In the genomic region with DNA sequence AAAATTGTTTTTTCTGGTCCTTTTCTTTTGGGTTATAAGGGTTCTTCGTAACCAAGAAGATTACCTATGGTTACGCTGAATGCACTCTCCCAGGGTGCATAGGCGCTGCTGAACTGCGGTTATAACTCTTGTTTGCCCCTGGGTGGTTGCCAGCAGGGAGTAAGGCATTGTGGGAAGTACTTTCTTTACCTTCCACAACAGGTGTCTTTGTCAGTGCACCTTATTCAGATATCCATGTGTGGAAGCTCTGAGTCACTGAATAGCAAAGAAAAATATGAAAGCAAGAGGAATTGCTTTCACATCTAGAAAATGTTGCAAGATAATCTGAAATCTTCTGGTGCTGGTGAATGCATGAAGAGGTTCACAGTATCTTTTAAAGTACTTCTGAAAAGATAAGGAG, we compare ENCODE assay signal across 9 cellular contexts.
DNase-seq lines count a peak whose midpoint lies in the region; ATAC-seq, FAIRE-seq and TF ChIP-seq lines count a peak whose summit lies in the region.
"Had no signal": no experiment of that assay in that cellular context is flagged by ENCODE, and none has a peak within 500 bp of the region (broad histone marks: within the 10 kb centered on the region; RNA-seq: fewer than 3 reads in every experiment).

No MANE protein-coding gene starts in this region.

- H3K4me1 Mint-ChIP-seq in CD8-positive, alpha-beta T cell (ENCODE audit: low read depth) = peaks cover 15% of the 10 kb centered on the region

- peak in 3 of 7 experiments; percentile 7 to 39 (median 18) for DNase-seq in CD8-positive, alpha-beta T cell
- DNase-seq in NAMALWA (ENCODE audit: low spot score) = peak; percentile 83
- DNase-seq in iPS-NIHi7 (ENCODE audit: extremely low spot score) = peak; percentile 38
- no peak for DNase-seq in SKM-1 (lab: John Stamatoyannopoulos, UW; ENCODE audit: unreplicated experiment)
- DNase-seq in RCC 7860 (ENCODE audit: low spot score) = no peak
- DNase-seq in anterior cingulate cortex (lab: John Stamatoyannopoulos, UW) = no peak

- no peaks in the 10 kb centered on the region for H3K4me1 ChIP-seq in CD8-positive, alpha-beta T cell (ENCODE audit: insufficient read depth, low read length)

- POLR2A ChIA-PET in CD8-positive, alpha-beta T cell (lab: Charles Lee) = no interaction called here

- intact Hi-C loops in CD8-positive, alpha-beta T cell (cut with DNase I, micrococcal nuclease) = no loop called here

- peak; percentile 42 for ATAC-seq in CD8-positive, alpha-beta T cell
- no peak for ATAC-seq in HG03460 (IDR thresholded peaks at IDR 0.05; ENCODE audit: unreplicated experiment)
- ATAC-seq: Right ventricle myocardium inferior had no signal

- no peaks in the 10 kb centered on the region for H3K9me3 ChIP-seq in CD8-positive, alpha-beta T cell (ENCODE audit: low read length)

- H3K27me3 ChIP-seq in CD8-positive, alpha-beta T cell (ENCODE audit: insufficient read depth, low read length) = no peaks in the 10 kb centered on the region

- TF ChIP-seq CTCF in CD8-positive, alpha-beta T cell (IDR thresholded peaks at IDR 0.05) = no peak
- TF ChIP-seq CTCF in VCaP (conservative IDR thresholded peaks at IDR 0.05) = no peak

- no peaks in the 10 kb centered on the region for H3K27me3 Mint-ChIP-seq in CD8-positive, alpha-beta T cell (ENCODE audit: low read depth)

- H3K4me3 ChIP-seq in CD8-positive, alpha-beta T cell (ENCODE audit: low read depth, low read length) = no peak overlapping the region

- no peaks in the 10 kb centered on the region for H3K9me3 Mint-ChIP-seq in CD8-positive, alpha-beta T cell

- peak overlapping the region; percentile 55 for H3K27ac Mint-ChIP-seq in CD8-positive, alpha-beta T cell

- CTCF ChIA-PET in CD8-positive, alpha-beta T cell (lab: Charles Lee) = no interaction called here

- FAIRE-seq in RCC 7860 (lab: Jason Lieb, UNC) = no peak

- no peaks in the 10 kb centered on the region for H3K36me3 Mint-ChIP-seq in CD8-positive, alpha-beta T cell

- no peaks in the 10 kb centered on the region for H3K36me3 ChIP-seq in CD8-positive, alpha-beta T cell (ENCODE audit: insufficient read depth, low read length)

- no peak overlapping the region for H3K4me3 Mint-ChIP-seq in CD8-positive, alpha-beta T cell

- no peak overlapping the region for H3K27ac ChIP-seq in CD8-positive, alpha-beta T cell (ENCODE audit: low read depth, low read length)
- H3K27ac ChIP-seq in VCaP = peak overlapping the region; percentile 53

Comparison
In these comparisons a context has a peak if more than half of its experiments do, and no peak if none do; other contexts are left out.
1. DNase-seq: peak in NAMALWA (single experiment) and iPS-NIHi7 (single experiment); none in SKM-1 (single experiment), RCC 7860 (single experiment) and anterior cingulate cortex (0 of 58).